ENCODE assay signal across 18 cellular contexts in genomic region chr11:108873938-108874337, GRCh38.
"Had no signal": no experiment of that assay in that cellular context is flagged by ENCODE, and none has a peak within 500 bp of the region (broad histone marks: within the 10 kb centered on the region; RNA-seq: fewer than 3 reads in every experiment).

No MANE protein-coding gene starts in this region.

- H3K4me1 ChIP-seq: pancreas had no signal

- H3K27ac ChIP-seq: ascending aorta, pancreas, tibial nerve had no signal

- H3K9me3 Mint-ChIP-seq: activated naive CD8-positive, alpha-beta T cell treated with anti-CD3 and anti-CD28 coated beads for 36 hours; central memory CD8-positive, alpha-beta T cell; dendritic cell treated with granulocyte-macrophage colony-stimulating factor and Interleukin-4, amounts not matched to agents 40 ng/mL and 50 ng/mL, for 4 days; endodermal cell; neural crest cell; stimulated activated naive B cell treated with anti-CD40 and anti-IgM and Interleukin-4, amounts not matched to agents 10 μg/mL and 1 μg/mL and 100 μg/mL, for 72 hours; T-helper 2 cell treated with Interferon-gamma antibody and Interleukin-4, amounts not matched to agents 5 μg/mL and 100 μg/mL, for 36 hours had no signal

- H3K4me1 Mint-ChIP-seq: central memory CD8-positive, alpha-beta T cell had no signal

- H3K4me3 ChIP-seq: ascending aorta, pancreas, skin epidermis, tibial nerve had no signal

- H3K36me3 ChIP-seq: ascending aorta, pancreas, tibial nerve had no signal

- DNase-seq: activated CD4-positive, alpha-beta T cell treated with anti-CD3 and anti-CD28 coated beads, Interleukin-2, amount 50 U/mL, for 4 hours; activated gamma-delta T cell treated with Interleukin-2 at 50 U/mL for 16 hours; activated naive CD8-positive, alpha-beta T cell treated with anti-CD3 and anti-CD28 coated beads for 36 hours; activated T-cell treated with anti-CD3 and anti-CD28 coated beads, Interleukin-2, amount 50 U/mL, for 48 hours; endodermal cell; hypothalamus; kidney glomerular epithelial cell; pancreas; retina; stimulated activated naive B cell treated with anti-CD40 and anti-IgM and Interleukin-4, amounts not matched to agents 10 μg/mL and 1 μg/mL and 100 μg/mL, for 72 hours; SW 1271 had no signal

- H3K27ac Mint-ChIP-seq: activated naive CD8-positive, alpha-beta T cell treated with anti-CD3 and anti-CD28 coated beads for 36 hours; dendritic cell treated with granulocyte-macrophage colony-stimulating factor and Interleukin-4, amounts not matched to agents 40 ng/mL and 50 ng/mL, for 4 days; endodermal cell; stimulated activated naive B cell treated with anti-CD40 and anti-IgM and Interleukin-4, amounts not matched to agents 10 μg/mL and 1 μg/mL and 100 μg/mL, for 72 hours; T-helper 2 cell treated with Interferon-gamma antibody and Interleukin-4, amounts not matched to agents 5 μg/mL and 100 μg/mL, for 36 hours had no signal

- H3K4me3 Mint-ChIP-seq: activated naive CD8-positive, alpha-beta T cell treated with anti-CD3 and anti-CD28 coated beads for 36 hours; central memory CD8-positive, alpha-beta T cell; dendritic cell treated with granulocyte-macrophage colony-stimulating factor and Interleukin-4, amounts not matched to agents 40 ng/mL and 50 ng/mL, for 4 days; endodermal cell; neural crest cell; stimulated activated naive B cell treated with anti-CD40 and anti-IgM and Interleukin-4, amounts not matched to agents 10 μg/mL and 1 μg/mL and 100 μg/mL, for 72 hours; T-helper 2 cell treated with Interferon-gamma antibody and Interleukin-4, amounts not matched to agents 5 μg/mL and 100 μg/mL, for 36 hours had no signal

- H3K9me3 ChIP-seq: ascending aorta, pancreas, tibial nerve had no signal

- FAIRE-seq: pancreas had no signal

- H3K27me3 Mint-ChIP-seq: activated naive CD8-positive, alpha-beta T cell treated with anti-CD3 and anti-CD28 coated beads for 36 hours; central memory CD8-positive, alpha-beta T cell; dendritic cell treated with granulocyte-macrophage colony-stimulating factor and Interleukin-4, amounts not matched to agents 40 ng/mL and 50 ng/mL, for 4 days; stimulated activated naive B cell treated with anti-CD40 and anti-IgM and Interleukin-4, amounts not matched to agents 10 μg/mL and 1 μg/mL and 100 μg/mL, for 72 hours had no signal

- H3K27me3 ChIP-seq: ascending aorta, pancreas, tibial nerve had no signal

- ATAC-seq: pancreas had no signal
